Comparison of ENCODE assay signal across 1 cellular context in genomic region chr13:52449323-52450011, GRCh38.
TF ChIP-seq lines count a peak whose summit lies in the region.

No MANE protein-coding gene starts in this region.

TF ChIP-seq in GM12878, 131 proteins besides CTCF, POLR2A, EP300 and RAD21:
- TF ChIP-seq RCOR1 (conservative IDR thresholded peaks at IDR 0.05; ENCODE audit: low read depth, low read length) (0 out of 2 replicates have a peak, but pooled peaks have one; percentile 27), HDGF (IDR thresholded peaks at IDR 0.05) (no peak), PRDM15 (CRISPR knock-in tag; IDR thresholded peaks at IDR 0.05) (no peak), ATF2 (IDR thresholded peaks at IDR 0.05; ENCODE audit: low read length) (no peak), NBN (IDR thresholded peaks at IDR 0.05) (no peak), CBX5 (IDR thresholded peaks at IDR 0.05; ENCODE audit: low read depth) (no peak), JUNB (IDR thresholded peaks at IDR 0.05) (no peak), ZNF274 (IDR thresholded peaks at IDR 0.05; ENCODE audit: insufficient read depth, insufficient read length) (no peak), RUNX3 (IDR thresholded peaks at IDR 0.05; ENCODE audit: low read length) (no peak), PAX8 (IDR thresholded peaks at IDR 0.05) (no peak), DPF2 (IDR thresholded peaks at IDR 0.05) (no peak), RELB (IDR thresholded peaks at IDR 0.05; ENCODE audit: low read depth) (0 out of 2 replicates have a peak, but pooled peaks have one; percentile 12), CBFB (IDR thresholded peaks at IDR 0.05; ENCODE audit: low read depth) (no peak), ATF7 (IDR thresholded peaks at IDR 0.05; ENCODE audit: low read depth) (no peak), CUX1 (IDR thresholded peaks at IDR 0.05; ENCODE audit: insufficient replicate concordance, low read depth, low read length) (no peak), PKNOX1 (IDR thresholded peaks at IDR 0.05) (peak; percentile 9; the same call in 1 of the 2 replicates), MTA2 (IDR thresholded peaks at IDR 0.05; ENCODE audit: low read depth) (no peak), SREBF2 (IDR thresholded peaks at IDR 0.05; ENCODE audit: low read length) (no peak), MXI1 (IDR thresholded peaks at IDR 0.05; ENCODE audit: low read depth, low read length) (no peak), POU2F2 (IDR thresholded peaks at IDR 0.05; ENCODE audit: borderline replicate concordance, low read depth, low read length) (peak; percentile 27; the same call in 1 of the 3 replicates), MTA3 (IDR thresholded peaks at IDR 0.05; ENCODE audit: borderline replicate concordance, low read length) (no peak), ZBTB4 (CRISPR knock-in tag; IDR thresholded peaks at IDR 0.05) (no peak), LARP7 (IDR thresholded peaks at IDR 0.05) (no peak), BCL11A (IDR thresholded peaks at IDR 0.05; ENCODE audit: low read depth, low read length) (no peak), GABPA (IDR thresholded peaks at IDR 0.05; ENCODE audit: low read depth) (0 out of 2 replicates have a peak, but pooled peaks have one; percentile 7), FOXK2 (IDR thresholded peaks at IDR 0.05) (no peak), RB1 (IDR thresholded peaks at IDR 0.05; ENCODE audit: borderline replicate concordance) (no peak), SUPT20H (IDR thresholded peaks at IDR 0.05; ENCODE audit: borderline replicate concordance, control insufficient read depth, low read depth, low read length) (no peak), RAD51 (IDR thresholded peaks at IDR 0.05) (no peak), CHD1 (IDR thresholded peaks at IDR 0.05; ENCODE audit: low read depth, low read length) (no peak), ZNF687 (IDR thresholded peaks at IDR 0.05) (no peak)
TF ChIP-seq in GM12878: peak in this region for 5.
